Comparison of ENCODE assay signal across 14 cellular contexts in genomic region chr11:71628943-71629342, GRCh38. TPM values are rescaled to one million over a fixed set of nuclear protein-coding genes. Genes with fewer than 3 reads are reported as not detected.
DNase-seq lines count a peak whose midpoint lies in the region; TF ChIP-seq lines count a peak whose summit lies in the region.
"Not testable (repeated sequence)": the region's sequence is repeated elsewhere in the genome, so short reads cannot be mapped to it uniquely, and the experiment has no call there.
"Had no signal": no experiment of that assay in that cellular context is flagged by ENCODE, and none has a peak within 500 bp of the region (broad histone marks: within the 10 kb centered on the region; RNA-seq: fewer than 3 reads in every experiment).

No MANE protein-coding gene starts in this region.

- not testable (repeated sequence) for H3K4me3 ChIP-seq in coronary artery

- TF ChIP-seq CTCF in coronary artery (IDR thresholded peaks at IDR 0.05): not testable (repeated sequence)

- not testable (repeated sequence) for H3K27ac ChIP-seq in coronary artery

- DNase-seq in coronary artery (ENCODE audit: low spot score): peak; percentile 36
- peak; percentile 49 for DNase-seq in cardiac septum (ENCODE audit: low spot score)
- DNase-seq in iPS-NIHi11 (ENCODE audit: low spot score): peak; percentile 4

- intact Hi-C loops in cardiac septum (cut with DNase I): not testable (repeated sequence)

RNA-seq across cellular contexts. Expression of gene KRTAP5-11, which starts 46.3 kb away (rescaled TPM):
- total RNA-seq in cardiac septum: not detected
- total RNA-seq: A172; A673; B cell; Caco-2; Calu3; CD4-positive, alpha-beta memory T cell; CD4-positive, alpha-beta T cell; CD4-positive, CD25-positive, alpha-beta regulatory T cell; CD8-positive, alpha-beta memory T cell; CD8-positive, alpha-beta T cell; Daoy had no signal
